22 cellular contexts compared by ENCODE assay signal in the genomic region with DNA sequence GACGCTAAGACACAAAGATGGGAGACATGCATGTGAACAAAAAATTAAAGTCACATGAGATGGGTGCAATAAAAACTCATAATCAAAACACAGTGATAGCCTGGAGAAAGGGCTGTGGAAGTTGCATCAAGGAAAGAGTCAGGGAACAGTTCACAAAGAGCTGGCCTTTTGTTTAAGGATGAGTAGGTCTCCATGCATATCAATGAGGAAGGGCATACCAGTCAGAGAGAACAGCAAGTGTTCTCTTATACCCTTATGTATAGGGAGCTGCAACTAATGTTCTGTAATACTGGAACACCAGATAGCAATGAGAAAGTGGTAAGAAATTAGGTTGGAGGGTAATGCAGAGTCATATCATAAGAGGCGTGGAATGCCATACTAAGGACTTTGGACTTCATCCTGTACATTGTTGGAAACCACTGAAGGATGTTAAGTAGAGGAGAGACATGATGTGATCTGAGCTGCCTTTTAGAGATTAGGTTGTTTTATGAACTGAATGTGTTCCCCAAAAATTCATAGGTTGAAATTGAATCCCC. TPM values are rescaled to one million over a fixed set of nuclear protein-coding genes. Genes with fewer than 3 reads are reported as not detected.
DNase-seq lines count a peak whose midpoint lies in the region; ATAC-seq, FAIRE-seq and TF ChIP-seq lines count a peak whose summit lies in the region.
"Had no signal": no experiment of that assay in that cellular context is flagged by ENCODE, and none has a peak within 500 bp of the region (broad histone marks: within the 10 kb centered on the region; RNA-seq: fewer than 3 reads in every experiment).

No MANE protein-coding gene starts in this region.

- FAIRE-seq in astrocyte (lab: Jason Lieb, UNC) = no peak
- FAIRE-seq: TTC549 had no signal

- no peak for DNase-seq in HCT116 (ENCODE audit: low read depth, low spot score)
- DNase-seq in astrocyte (ENCODE audit: low read depth) = no peak
- no peak for DNase-seq in left colon
- no peak for DNase-seq in A673 (ENCODE audit: low spot score)
- DNase-seq in T-helper 17 cell = no peak
- no peak for DNase-seq in heart right ventricle
- no peak for DNase-seq in NCI-H226
- DNase-seq: activated CD4-positive, alpha-beta T cell treated with anti-CD3 and anti-CD28 coated beads, Interleukin-2, amount 50 U/mL, for 48 hours; activated CD8-positive, alpha-beta memory T cell treated with anti-CD3 and anti-CD28 coated beads, Interleukin-2, amount 50 U/mL, for 48 hours; dermis blood vessel endothelial cell; midbrain; natural killer cell; NCI-H2227 treated with DMSO at 0.1 percent for 48 hours; retina had no signal

- H3K4me1 Mint-ChIP-seq in astrocyte (ENCODE audit: low read depth, unreplicated experiment) = peaks cover 26% of the 10 kb centered on the region
- H3K4me1 Mint-ChIP-seq in T-helper 17 cell = no peaks in the 10 kb centered on the region
- H3K4me1 Mint-ChIP-seq: natural killer cell had no signal

- H3K27me3 Mint-ChIP-seq in astrocyte (ENCODE audit: low read depth, unreplicated experiment) (peaks cover 5% of the 10 kb centered on the region), T-helper 17 cell (no peaks in the 10 kb centered on the region)
- H3K27me3 Mint-ChIP-seq: activated naive CD8-positive, alpha-beta T cell had no signal

- H3K27me3 ChIP-seq in HCT116 (ENCODE audit: insufficient read depth, low read length) (no peaks in the 10 kb centered on the region), astrocyte (ENCODE audit: insufficient read depth, low read length) (no peaks in the 10 kb centered on the region), A673 (replicated peaks; ENCODE audit: insufficient read depth, low read depth, low read length, poor library complexity) (no peaks in the 10 kb centered on the region), heart right ventricle (no peaks in the 10 kb centered on the region)
- H3K27me3 ChIP-seq: ascending aorta had no signal

- 0 out of 4 replicates have a peak, but pooled peaks cover 0 to 3% of the 10 kb centered on the region in 2 experiments for H3K36me3 ChIP-seq in HCT116 (ENCODE audit: control insufficient read depth in 1 of 2, insufficient read depth in 2 of 2, low read length in 2 of 2)
- H3K36me3 ChIP-seq in astrocyte (ENCODE audit: insufficient read depth, low read length) = no peaks in the 10 kb centered on the region
- H3K36me3 ChIP-seq in A673 (ENCODE audit: insufficient read depth, low read length, poor library complexity, severe bottlenecking) = no peaks in the 10 kb centered on the region
- H3K36me3 ChIP-seq in heart right ventricle = no peaks in the 10 kb centered on the region
- H3K36me3 ChIP-seq: ascending aorta had no signal

- peak overlapping the region; percentile 67 for H3K4me2 ChIP-seq in HCT116 (ENCODE audit: low read length)
- H3K4me2 ChIP-seq in astrocyte (ENCODE audit: low read length) = peak overlapping the region; percentile 42

- TF ChIP-seq POLR2A in HCT116 (IDR thresholded peaks at IDR 0.05; ENCODE audit: borderline replicate concordance, extremely low read depth, insufficient read depth, insufficient read length) = no peak

- no peaks in the 10 kb centered on the region for H3K79me2 ChIP-seq in HCT116 (ENCODE audit: insufficient read depth, low read length)
- no peaks in the 10 kb centered on the region for H3K79me2 ChIP-seq in astrocyte (ENCODE audit: insufficient read depth, low read length)

- CTCF ChIA-PET in HCT116 (lab: Charles Lee) = no interaction called here
- CTCF ChIA-PET in A673 (lab: Charles Lee) = no interaction called here

- H3K4me3 ChIP-seq in HCT116 (replicated peaks in 1 of 2; ENCODE audit: low read depth in 1 of 2, low read length in 2 of 2) = no peak overlapping the region
- H3K4me3 ChIP-seq in astrocyte (ENCODE audit: insufficient read depth, low read depth, low read length) = no peak overlapping the region
- no peak overlapping the region for H3K4me3 ChIP-seq in A673 (ENCODE audit: low read depth, low read length, poor library complexity, severe bottlenecking)
- H3K4me3 ChIP-seq in heart right ventricle = no peak overlapping the region
- H3K4me3 ChIP-seq: ascending aorta had no signal

- TF ChIP-seq RAD21 in HCT116 (IDR thresholded peaks at IDR 0.05; ENCODE audit: low read depth) = no peak

- H3K9me3 Mint-ChIP-seq in astrocyte (ENCODE audit: unreplicated experiment) = no peaks in the 10 kb centered on the region
- H3K9me3 Mint-ChIP-seq: activated T-helper 2 cell treated with anti-CD3 and anti-CD28 coated beads, Interferon-gamma antibody, Interleukin-2, Interleukin-4, amounts not matched to agents 10 μg/mL and 5 μg/mL and 100 μg/mL, durations not matched to agents 14 hours and 24 hours and 36 hours had no signal

- no peak for TF ChIP-seq CTCF in HCT116 (IDR thresholded peaks at IDR 0.05 in 2 of 3, conservative IDR thresholded peaks at IDR 0.05 in 1 of 3; ENCODE audit: borderline replicate concordance in 1 of 3, insufficient read depth in 1 of 3, low read depth in 2 of 3, low read length in 2 of 3)
- TF ChIP-seq CTCF in astrocyte (IDR thresholded peaks at IDR 0.05; ENCODE audit: insufficient read depth, low read depth, low read length) = no peak
- TF ChIP-seq CTCF in A673 (conservative IDR thresholded peaks at IDR 0.05; ENCODE audit: low read depth, low read length) = no peak
- TF ChIP-seq CTCF in heart right ventricle (IDR thresholded peaks at IDR 0.05) = no peak

- H4K20me1 ChIP-seq in HCT116 (ENCODE audit: insufficient read depth) = no peaks in the 10 kb centered on the region
- H4K20me1 ChIP-seq in astrocyte (ENCODE audit: insufficient read depth, low read length) = no peaks in the 10 kb centered on the region

- H3K9me3 ChIP-seq in HCT116 (ENCODE audit: control insufficient read depth in 1 of 2, insufficient read depth in 1 of 2, low read depth in 1 of 2, low read length in 2 of 2) (no peaks in the 10 kb centered on the region), astrocyte (ENCODE audit: insufficient read depth, low read depth, low read length) (no peaks in the 10 kb centered on the region), A673 (ENCODE audit: low read depth, low read length, poor library complexity, severe bottlenecking) (no peaks in the 10 kb centered on the region), T-helper 17 cell (ENCODE audit: control insufficient read depth, low read length, poor library complexity, severe bottlenecking) (no peaks in the 10 kb centered on the region), heart right ventricle (peaks cover 0 to 19% (median 6%) of the 10 kb centered on the region in 11 donors)

- POLR2A ChIA-PET in HCT116 (lab: Charles Lee) (interaction anchor here (1.5 kb wide), 1 partner anchor 7 kb away, joined by 3 read pairs; no protein-coding TSS in a partner anchor), A673 (lab: Charles Lee; ENCODE audit: low non-redundant PET) (no interaction called here)

- ATAC-seq in HCT116 (no peak), left colon (peak; percentile 77), T-helper 17 cell (no peak), heart right ventricle (no peak)
- ATAC-seq: activated CD4-positive, CD25-positive, alpha-beta regulatory T cell treated with anti-CD3 and anti-CD28 coated beads, Interleukin-2, amount 50 U/mL, for 24 hours; natural killer cell had no signal

- H2AFZ ChIP-seq in HCT116 (ENCODE audit: low read depth, low read length, poor library complexity, severe bottlenecking) (no peak overlapping the region), astrocyte (ENCODE audit: low read depth, low read length) (no peak overlapping the region)

- no peak overlapping the region for H3K4me3 Mint-ChIP-seq in astrocyte (ENCODE audit: unreplicated experiment)
- no peak overlapping the region for H3K4me3 Mint-ChIP-seq in T-helper 17 cell
- H3K4me3 Mint-ChIP-seq: activated naive CD8-positive, alpha-beta T cell; natural killer cell had no signal

- RAD21 ChIA-PET in HCT116 (lab: Charles Lee; ENCODE audit: low non-redundant PET in 1 of 2, low total read pairs in 2 of 2, uncharacterized antibody in 2 of 2, unreplicated experiment in 2 of 2) = no interaction called here

- H3K27ac Mint-ChIP-seq in astrocyte (ENCODE audit: unreplicated experiment) (peak overlapping the region; percentile 97), T-helper 17 cell (no peak overlapping the region)
- H3K27ac Mint-ChIP-seq: activated naive CD8-positive, alpha-beta T cell; activated T-helper 2 cell treated with anti-CD3 and anti-CD28 coated beads, Interferon-gamma antibody, Interleukin-2, Interleukin-4, amounts not matched to agents 10 μg/mL and 5 μg/mL and 100 μg/mL, durations not matched to agents 14 hours and 24 hours and 36 hours; natural killer cell had no signal

- H3K9ac ChIP-seq in HCT116 (ENCODE audit: low read length) (no peak overlapping the region), astrocyte (ENCODE audit: low read length) (no peak overlapping the region)

- intact Hi-C loops in HCT116 (cut with micrococcal nuclease) = loop anchor here (5.0 kb wide), 2 partner anchors 43 to 112 kb away; partner anchors contain the start of gene PRKACB
- intact Hi-C loops in left colon (cut with DNase I, micrococcal nuclease) = no loop called here
- intact Hi-C loops in A673 (cut with micrococcal nuclease; ENCODE audit: unreplicated experiment) = no loop called here
- intact Hi-C loops in heart right ventricle (cut with DNase I) = no loop called here

- H3K4me1 ChIP-seq in HCT116 (ENCODE audit: control insufficient read depth in 1 of 2, insufficient read depth in 2 of 2, low read length in 2 of 2) (peaks cover 31 to 41% of the 10 kb centered on the region in 2 experiments), astrocyte (ENCODE audit: insufficient read depth, low read length) (peaks cover 27% of the 10 kb centered on the region), A673 (ENCODE audit: insufficient read depth, low read length, poor library complexity, severe bottlenecking) (no peaks in the 10 kb centered on the region), heart right ventricle (peaks cover 0 to 27% (median 7%) of the 10 kb centered on the region in 9 donors)

- WGBS in heart right ventricle, 2 donors = 93 to 97% methylated on average over 2 of the region's 2 CpGs

- H3K27ac ChIP-seq in HCT116 (ENCODE audit: low read depth, low read length) (peak overlapping the region; percentile 74), astrocyte (ENCODE audit: low read depth, low read length) (peak overlapping the region; percentile 91), temporal lobe (ENCODE audit: low read depth, low read length) (peak overlapping the region; percentile 86), A673 (ENCODE audit: low read depth, low read length, poor library complexity, severe bottlenecking) (no peak overlapping the region), heart right ventricle (no peak overlapping the region)
- H3K27ac ChIP-seq: C4-2B had no signal

- H3K9me2 ChIP-seq in HCT116 (ENCODE audit: insufficient read depth) = no peaks in the 10 kb centered on the region

- no TSS peak for BruUV-seq in HCT116 (replicated peaks; lab: Mats Ljungman, UMichigan)
- BruUV-seq in A673 (replicated peaks; lab: Mats Ljungman, UMichigan) = no TSS peak

- H3K36me3 Mint-ChIP-seq in astrocyte (ENCODE audit: low read depth, unreplicated experiment) (peaks cover 2% of the 10 kb centered on the region), T-helper 17 cell (ENCODE audit: low read depth) (no peaks in the 10 kb centered on the region)
- H3K36me3 Mint-ChIP-seq: natural killer cell had no signal

RNA-seq across cellular contexts. Expression of gene SAMD13, which starts 46.7 kb away (rescaled TPM):
- total RNA-seq in HCT116 (2021; ENCODE audit: unreplicated experiment) = 14.9 TPM
- polyA plus RNA-seq in HCT116 (2012) = 4.8 and 7.6 TPM in 2 replicates
- 0.93 and 1.3 TPM in 2 replicates for total RNA-seq in astrocyte
- total RNA-seq in left colon = 10 to 100 TPM; 24.5 to 29.9 TPM
- 1.7 TPM for total RNA-seq in temporal lobe
- 1.2 and 1.6 TPM in 2 replicates for total RNA-seq in A673 (2021)
- not detected for total RNA-seq in T-helper 17 cell
- 1 to 10 TPM in 8 of 10 donors, under 1 TPM in 1, not detected in 1; 0.93 to 2.2 (median 1.4) TPM for total RNA-seq in heart right ventricle
- polyA plus RNA-seq in heart right ventricle = under 1 TPM; 0.37 to 0.41 TPM
- total RNA-seq: ascending aorta; T-helper 1 cell treated with Interleukin-12 subunit alpha and Interleukin-12 subunit beta and Interleukin-4 antibody, amounts not matched to agents 30 ng/mL and 1 ng/mL, for 36 hours had no signal

Comparison
In these comparisons a context has a peak if more than half of its experiments do, and no peak if none do; other contexts are left out.
1. H3K27ac ChIP-seq: peak in HCT116 (single experiment), astrocyte (single experiment) and temporal lobe (single experiment); none in A673 (single experiment) and heart right ventricle (0 of 10).